10 cellular contexts compared by ENCODE assay signal in genomic region chr18:23141022-23141999, GRCh38. TPM values are rescaled to one million over a fixed set of nuclear protein-coding genes. Genes with fewer than 3 reads are reported as not detected.
DNase-seq lines count a peak whose midpoint lies in the region; ATAC-seq and TF ChIP-seq lines count a peak whose summit lies in the region.
"Had no signal": no experiment of that assay in that cellular context is flagged by ENCODE, and none has a peak within 500 bp of the region (broad histone marks: within the 10 kb centered on the region; RNA-seq: fewer than 3 reads in every experiment).

No MANE protein-coding gene starts in this region.

- intact Hi-C loops in colonic mucosa (cut with DNase I), result no loop called here

- no peaks in the 10 kb centered on the region for H3K9me3 ChIP-seq in colonic mucosa
- H3K9me3 ChIP-seq in mucosa of rectum (ENCODE audit: control insufficient read depth in 2 of 2, low read length in 2 of 2), result no peaks in the 10 kb centered on the region

- no peak for TF ChIP-seq CTCF in colonic mucosa (IDR thresholded peaks at IDR 0.05)

- H3K9ac ChIP-seq in colonic mucosa (ENCODE audit: low read depth in 2 of 2, low read length in 2 of 2) (peak overlapping the region in 1 of 2 donors; percentile 19), mucosa of rectum (ENCODE audit: low read depth in 1 of 2, low read length in 2 of 2) (peak overlapping the region in 1 of 2 donors; percentile 11)

- H3K36me3 ChIP-seq in colonic mucosa (no peaks in the 10 kb centered on the region), mucosa of rectum (ENCODE audit: control insufficient read depth in 2 of 2, insufficient read depth in 2 of 2, low read length in 2 of 2) (no peaks in the 10 kb centered on the region)

- no peak for ATAC-seq in GM18867 (IDR thresholded peaks at IDR 0.05; ENCODE audit: unreplicated experiment)

- H3K27me3 ChIP-seq in colonic mucosa (no peaks in the 10 kb centered on the region), mucosa of rectum (ENCODE audit: control insufficient read depth in 2 of 2, insufficient read depth in 2 of 2, low read length in 2 of 2) (peaks cover 13 to 15% of the 10 kb centered on the region in 2 donors)

- H3K27ac ChIP-seq in colonic mucosa (peak overlapping the region; percentile 53), mucosa of rectum (ENCODE audit: low read depth in 2 of 2, low read length in 2 of 2) (peak overlapping the region; percentile 54 to 61)

- DNase-seq in COLO829 (ENCODE audit: low spot score) (peak; percentile 58), MV-4-11 (lab: John Stamatoyannopoulos, UW) (peak; percentile 72), colonic mucosa (peak; percentile 84), T1000 (lab: John Stamatoyannopoulos, UW) (no peak), NCI-H1048 (lab: John Stamatoyannopoulos, UW) (no peak), amygdala (lab: John Stamatoyannopoulos, UW) (no peak)
- DNase-seq: activated CD4-positive, alpha-beta memory T cell treated with anti-CD3 and anti-CD28 coated beads for 36 hours; CD4-positive, CD25-positive, alpha-beta regulatory T cell had no signal

- H3K4me3 ChIP-seq in colonic mucosa (no peak overlapping the region), mucosa of rectum (ENCODE audit: low read length in 2 of 2) (peak overlapping the region in 1 of 2 donors; percentile 26)

- peaks cover 23% of the 10 kb centered on the region for H3K4me1 ChIP-seq in colonic mucosa
- peaks cover 32 to 45% of the 10 kb centered on the region in 2 donors for H3K4me1 ChIP-seq in mucosa of rectum (ENCODE audit: control insufficient read depth in 2 of 2, insufficient read depth in 2 of 2, low read length in 2 of 2)

RNA-seq across cellular contexts. Expression of gene CABLES1, which starts 6.0 kb away (rescaled TPM):
- total RNA-seq in colonic mucosa, result 1 to 10 TPM; 4.2 to 6.2 TPM

Comparison
In these comparisons a context has a peak if more than half of its experiments do, and no peak if none do; other contexts are left out.
1. DNase-seq: peak in COLO829 (single experiment), MV-4-11 (single experiment) and colonic mucosa (single experiment); none in T1000 (single experiment), NCI-H1048 (single experiment) and amygdala (0 of 56).